In genomic region chr4:2276581-2277325, GRCh38 we compare ENCODE assay signal across 20 cellular contexts. TPM values are rescaled to one million over a fixed set of nuclear protein-coding genes. Genes with fewer than 3 reads are reported as not detected.
A peak's percentile ranks its signal among the peaks of the same experiment; 100 is the strongest.
DNase-seq lines count a peak whose midpoint lies in the region; ATAC-seq and TF ChIP-seq lines count a peak whose summit lies in the region.
"Had no signal": no experiment of that assay in that cellular context is flagged by ENCODE, and none has a peak within 500 bp of the region (broad histone marks: within the 10 kb centered on the region; RNA-seq: fewer than 3 reads in every experiment).

No MANE protein-coding gene starts in this region.

- no peak overlapping the region for H3K4me3 Mint-ChIP-seq in glutamatergic neuron (ENCODE audit: unreplicated experiment)
- H3K4me3 Mint-ChIP-seq: CD4-positive, alpha-beta T cell had no signal

- no peaks in the 10 kb centered on the region for H3K27me3 Mint-ChIP-seq in glutamatergic neuron (ENCODE audit: unreplicated experiment)
- H3K27me3 Mint-ChIP-seq: CD4-positive, alpha-beta T cell had no signal

- TF ChIP-seq CTCF in heart right ventricle (IDR thresholded peaks at IDR 0.05) (no peak), glutamatergic neuron (IDR thresholded peaks at IDR 0.05; ENCODE audit: partially characterized antibody, unreplicated experiment) (no peak)

- WGBS in right cardiac atrium = 94% methylated on average over 30 of the region's 30 CpGs
- WGBS in heart right ventricle, 2 donors = 95% methylated on average over 30 of the region's 30 CpGs

- no peaks in the 10 kb centered on the region for H3K36me3 Mint-ChIP-seq in glutamatergic neuron (ENCODE audit: unreplicated experiment)

- no peaks in the 10 kb centered on the region for H3K9me3 ChIP-seq in right cardiac atrium (ENCODE audit: control insufficient read depth, low read length)
- no peaks in the 10 kb centered on the region for H3K9me3 ChIP-seq in heart right ventricle
- H3K9me3 ChIP-seq: BLaER1, Peyer's patch, SJSA1 had no signal

- H3K27ac ChIP-seq in right cardiac atrium (ENCODE audit: low read length) (no peak overlapping the region), heart right ventricle (no peak overlapping the region)
- H3K27ac ChIP-seq: BLaER1, Peyer's patch, SJSA1 had no signal

- in situ Hi-C loops in KBM-7 (cut with MboI; ENCODE audit: low pct_unique_long_range_greater_than_20kb, low sequenced_read_pairs) = no loop called here

- peaks cover 2% of the 10 kb centered on the region for H3K9me3 Mint-ChIP-seq in glutamatergic neuron (ENCODE audit: unreplicated experiment)
- H3K9me3 Mint-ChIP-seq: CD4-positive, alpha-beta T cell had no signal

- no peaks in the 10 kb centered on the region for H3K36me3 ChIP-seq in heart right ventricle
- H3K36me3 ChIP-seq: BLaER1, SJSA1 had no signal

- ATAC-seq in right cardiac atrium (no peak), heart right ventricle (no peak), HG03025 (IDR thresholded peaks at IDR 0.05; ENCODE audit: low FRiP score, unreplicated experiment) (no peak)
- ATAC-seq: K562 had no signal

- H3K4me1 ChIP-seq in right cardiac atrium (ENCODE audit: control insufficient read depth, insufficient read depth, low read length) = no peaks in the 10 kb centered on the region
- no peaks in the 10 kb centered on the region for H3K4me1 ChIP-seq in heart right ventricle
- H3K4me1 ChIP-seq: SJSA1 had no signal

- H3K4me3 ChIP-seq in right cardiac atrium (ENCODE audit: low read length) (no peak overlapping the region), heart right ventricle (no peak overlapping the region)
- H3K4me3 ChIP-seq: BLaER1, K562, Peyer's patch, SJSA1 had no signal

- peak in 2 of 3 donors; percentile 5 to 29 for DNase-seq in right cardiac atrium
- DNase-seq in heart right ventricle = no peak
- DNase-seq in NCI-H2171 (lab: John Stamatoyannopoulos, UW) = peak; percentile 22
- DNase-seq in glutamatergic neuron = peak; percentile 6
- no peak for DNase-seq in effector CD4-positive, alpha-beta T cell
- DNase-seq in KBM-7 = no peak
- DNase-seq: CD4-positive, alpha-beta T cell; COR-L47; H7; MM.1S; NCI-H1092; NCI-H1436; NCI-H2029; NCI-H524 treated with DMSO at 0.1 percent for 48 hours; NCI-H82; Peyer's patch had no signal

- no peaks in the 10 kb centered on the region for H3K4me1 Mint-ChIP-seq in glutamatergic neuron (ENCODE audit: low read depth, unreplicated experiment)

- H3K27me3 ChIP-seq in right cardiac atrium (ENCODE audit: control insufficient read depth, insufficient read depth) = no peaks in the 10 kb centered on the region
- H3K27me3 ChIP-seq in heart right ventricle = no peaks in the 10 kb centered on the region
- H3K27me3 ChIP-seq: BLaER1, Peyer's patch, SJSA1 had no signal

- H3K27ac Mint-ChIP-seq in glutamatergic neuron (ENCODE audit: unreplicated experiment) = no peak overlapping the region

- intact Hi-C loops in right cardiac atrium (cut with DNase I) (no loop called here), heart right ventricle (cut with DNase I) (loop anchor here in 1 of 10 donors (10.0 kb wide), 1 partner anchor 128 kb away; no protein-coding TSS in a partner anchor)

RNA-seq across cellular contexts. Expression of gene MXD4, which starts 14.8 kb away (rescaled TPM):
- 10 to 100 TPM; 27.2 to 35.8 (median 31.6) TPM for total RNA-seq in right cardiac atrium
- polyA plus RNA-seq in right cardiac atrium = 43.1 TPM
- 10 to 100 TPM; 19.1 to 44.2 (median 27.9) TPM for total RNA-seq in heart right ventricle
- 10 to 100 TPM; 29.6 to 82.2 TPM for polyA plus RNA-seq in heart right ventricle
- 143 TPM for total RNA-seq in glutamatergic neuron (ENCODE audit: unreplicated experiment)

RNA-seq across cellular contexts. Expression of gene HAUS3, which starts 34.8 kb away (rescaled TPM):
- total RNA-seq in right cardiac atrium (1 to 10 TPM; 6.1 to 8.9 (median 7.4) TPM), heart right ventricle (1 to 10 TPM; 4.0 to 7.3 (median 6.5) TPM), glutamatergic neuron (ENCODE audit: unreplicated experiment) (15.6 TPM)
- polyA plus RNA-seq in right cardiac atrium (4.3 TPM), heart right ventricle (10 to 100 TPM in 1 of 2 donors, 1 to 10 TPM in 1; 3.5 to 10.5 TPM)

RNA-seq across cellular contexts. Expression of gene POLN, which starts 34.8 kb away (rescaled TPM):
- total RNA-seq in right cardiac atrium (1 to 10 TPM; 3.5 to 5.9 (median 4.6) TPM), heart right ventricle (1 to 10 TPM; 1.3 to 3.1 (median 2.1) TPM), glutamatergic neuron (ENCODE audit: unreplicated experiment) (6.8 TPM)
- polyA plus RNA-seq in right cardiac atrium (1.5 TPM), heart right ventricle (1 to 10 TPM in 1 of 2 donors, under 1 TPM in 1; 0.97 to 2.4 TPM)

Comparison
In these comparisons a context has a peak if more than half of its experiments do, and no peak if none do; other contexts are left out.
1. DNase-seq: peak in right cardiac atrium (2 of 3), NCI-H2171 (single experiment) and glutamatergic neuron (single experiment); none in heart right ventricle (0 of 2), effector CD4-positive, alpha-beta T cell (single experiment) and KBM-7 (single experiment).